In the genomic region with DNA sequence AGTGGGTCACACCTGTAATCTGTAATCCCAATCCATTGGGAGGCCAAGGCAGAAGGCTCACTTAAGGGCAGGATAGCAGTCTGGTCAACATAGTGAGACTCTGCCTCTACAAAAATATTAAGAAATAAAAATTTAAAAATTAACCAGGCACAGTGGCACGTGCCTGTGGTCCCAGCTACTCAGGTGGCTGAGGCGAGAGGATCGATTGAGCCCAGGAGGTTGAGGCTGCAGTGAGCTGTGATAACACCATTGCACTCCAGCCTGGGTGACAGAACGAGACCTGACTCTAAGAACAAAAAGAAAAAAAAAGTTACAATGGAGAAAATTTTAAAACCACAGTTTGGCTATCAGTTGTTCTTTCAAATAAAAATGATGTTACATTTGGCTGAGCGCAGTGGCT, we compare ENCODE assay signal across 17 cellular contexts.
"Had no signal": no experiment of that assay in that cellular context is flagged by ENCODE, and none has a peak within 500 bp of the region (broad histone marks: within the 10 kb centered on the region; RNA-seq: fewer than 3 reads in every experiment).

No MANE protein-coding gene starts in this region.

- H2AFZ ChIP-seq: hepatocyte had no signal

- H3K27ac Mint-ChIP-seq: dendritic cell treated with granulocyte-macrophage colony-stimulating factor and Interleukin-4, amounts not matched to agents 40 ng/mL and 50 ng/mL, for 4 days; mesothelial cell of epicardium had no signal

- H3K4me2 ChIP-seq: hepatocyte had no signal

- H3K4me3 ChIP-seq: colonic mucosa, esophagus muscularis mucosa, gastroesophageal sphincter, heart left ventricle, hepatocyte, left lung, lower lobe of right lung, mucosa of descending colon had no signal

- DNase-seq: colonic mucosa; cortex of kidney; effector CD4-positive, alpha-beta T cell; effector memory CD4-positive, alpha-beta T cell; foreskin keratinocyte; heart left ventricle; left cardiac atrium; left lung; left ventricle myocardium superior; lower lobe of right lung; mesenchymal stem cell; mucosa of descending colon had no signal

- H3K9me3 ChIP-seq: colonic mucosa, esophagus muscularis mucosa, gastroesophageal sphincter, heart left ventricle, left lung, lower lobe of right lung, mucosa of descending colon had no signal

- H3K4me3 Mint-ChIP-seq: dendritic cell treated with granulocyte-macrophage colony-stimulating factor and Interleukin-4, amounts not matched to agents 40 ng/mL and 50 ng/mL, for 4 days; mesothelial cell of epicardium had no signal

- H3K27me3 Mint-ChIP-seq: dendritic cell treated with granulocyte-macrophage colony-stimulating factor and Interleukin-4, amounts not matched to agents 40 ng/mL and 50 ng/mL, for 4 days had no signal

- H3K27ac ChIP-seq: colonic mucosa, esophagus muscularis mucosa, foreskin keratinocyte, gastroesophageal sphincter, heart left ventricle, hepatocyte, left lung, lower lobe of right lung had no signal

- ATAC-seq: foreskin keratinocyte, gastroesophageal sphincter, heart left ventricle, left cardiac atrium, left lung, left ventricle myocardium superior, lower lobe of right lung, mucosa of descending colon had no signal

- H3K4me1 ChIP-seq: colonic mucosa, esophagus muscularis mucosa, foreskin keratinocyte, gastroesophageal sphincter, lower lobe of right lung had no signal

- H3K36me3 Mint-ChIP-seq: mesothelial cell of epicardium had no signal

- H3K9me3 Mint-ChIP-seq: dendritic cell treated with granulocyte-macrophage colony-stimulating factor and Interleukin-4, amounts not matched to agents 40 ng/mL and 50 ng/mL, for 4 days; mesothelial cell of epicardium had no signal

- H3K27me3 ChIP-seq: colonic mucosa, esophagus muscularis mucosa, foreskin keratinocyte, gastroesophageal sphincter, heart left ventricle, hepatocyte, left lung had no signal

- H3K36me3 ChIP-seq: colonic mucosa, esophagus muscularis mucosa, gastroesophageal sphincter, heart left ventricle, left lung, lower lobe of right lung had no signal
